Comparison of ENCODE assay signal across 9 cellular contexts in genomic region chr19:17996826-17997316, GRCh38. TPM values are rescaled to one million over a fixed set of nuclear protein-coding genes. Genes with fewer than 3 reads are reported as not detected.
DNase-seq lines count a peak whose midpoint lies in the region; ATAC-seq and TF ChIP-seq lines count a peak whose summit lies in the region.
"Had no signal": no experiment of that assay in that cellular context is flagged by ENCODE, and none has a peak within 500 bp of the region (broad histone marks: within the 10 kb centered on the region; RNA-seq: fewer than 3 reads in every experiment).

No MANE protein-coding gene starts in this region.

- DNase-seq in Caki2 (ENCODE audit: low read depth) (peak; percentile 77), NCI-H748 treated with DMSO at 0.1 percent for 48 hours (lab: John Stamatoyannopoulos, UW) (peak; percentile 31), dedifferentiated amniotic fluid mesenchymal stem cell (ENCODE audit: extremely low spot score) (peak; percentile 52), lower lobe of right lung (peak; percentile 89)
- DNase-seq in activated CD4-positive, alpha-beta T cell treated with anti-CD3 and anti-CD28 coated beads, Interleukin-2, amount 50 U/mL, for 4 hours = peak; percentile 84 to 85
- peak; percentile 71 for DNase-seq in stimulated activated CD8-positive, alpha-beta memory T cell treated with anti-CD3 and anti-CD28 coated beads, Interleukin-12 subunit alpha, Interleukin-12 subunit beta, amount 100 ng/mL, for 4 hours (ENCODE audit: low read depth)

- H3K27me3 ChIP-seq in lower lobe of right lung (ENCODE audit: low read depth) = no peaks in the 10 kb centered on the region

- ATAC-seq in HG02759 (IDR thresholded peaks at IDR 0.05; ENCODE audit: unreplicated experiment) (peak; percentile 48), lower lobe of right lung (peak; percentile 77 to 87), HG03457 (IDR thresholded peaks at IDR 0.05; ENCODE audit: unreplicated experiment) (no peak)

- H3K36me3 ChIP-seq in lower lobe of right lung = no peaks in the 10 kb centered on the region

- in situ Hi-C loops in Caki2 (cut with HindIII; ENCODE audit: low pct_unique_long_range_greater_than_20kb, low sequenced_read_pairs) = no loop called here

- no peak overlapping the region for H3K27ac ChIP-seq in lower lobe of right lung

- intact Hi-C loops in lower lobe of right lung (cut with DNase I) = loop anchor here (5.0 kb wide), 1 partner anchor 55 kb away; no protein-coding TSS in a partner anchor

- peaks cover 20% of the 10 kb centered on the region for H3K4me1 ChIP-seq in lower lobe of right lung

- peak; percentile 99 for TF ChIP-seq CTCF in lower lobe of right lung (IDR thresholded peaks at IDR 0.05)

- H3K9me3 ChIP-seq in lower lobe of right lung = no peaks in the 10 kb centered on the region

- H3K4me3 ChIP-seq in lower lobe of right lung = no peak overlapping the region

RNA-seq across cellular contexts. Expression of gene ARRDC2, which starts 11.1 kb away (rescaled TPM):
- 57.4 and 76.7 TPM in 2 replicates for total RNA-seq in Caki2 (2014; rRNA removed; shearing (Covaris generic); ENCODE audit: low replicate concordance)
- total RNA-seq in lower lobe of right lung = 89.4 TPM

RNA-seq across cellular contexts. Expression of gene KCNN1, which starts 30.0 kb away (rescaled TPM):
- not detected in 2 replicates for total RNA-seq in Caki2 (2014; rRNA removed; shearing (Covaris generic); ENCODE audit: low replicate concordance)
- total RNA-seq in lower lobe of right lung = not detected
- total RNA-seq: T-helper 2 cell treated with Interferon-gamma antibody and Interleukin-4, amounts not matched to agents 100 ng/mL and 5 ng/mL, for 36 hours had no signal

Comparison
In these comparisons a context has a peak if more than half of its experiments do, and no peak if none do; other contexts are left out.
1. DNase-seq: peak in every context shown above with its lines; median percentile 89 in lower lobe of right lung; 84 in activated CD4-positive, alpha-beta T cell treated with anti-CD3 and anti-CD28 coated beads, Interleukin-2, amount 50 U/mL, for 4 hours; 77 in Caki2; 71 in stimulated activated CD8-positive, alpha-beta memory T cell treated with anti-CD3 and anti-CD28 coated beads, Interleukin-12 subunit alpha, Interleukin-12 subunit beta, amount 100 ng/mL, for 4 hours; 52 in dedifferentiated amniotic fluid mesenchymal stem cell; 31 in NCI-H748 treated with DMSO at 0.1 percent for 48 hours.